Comparison of ENCODE assay signal across 11 cellular contexts in the genomic region with DNA sequence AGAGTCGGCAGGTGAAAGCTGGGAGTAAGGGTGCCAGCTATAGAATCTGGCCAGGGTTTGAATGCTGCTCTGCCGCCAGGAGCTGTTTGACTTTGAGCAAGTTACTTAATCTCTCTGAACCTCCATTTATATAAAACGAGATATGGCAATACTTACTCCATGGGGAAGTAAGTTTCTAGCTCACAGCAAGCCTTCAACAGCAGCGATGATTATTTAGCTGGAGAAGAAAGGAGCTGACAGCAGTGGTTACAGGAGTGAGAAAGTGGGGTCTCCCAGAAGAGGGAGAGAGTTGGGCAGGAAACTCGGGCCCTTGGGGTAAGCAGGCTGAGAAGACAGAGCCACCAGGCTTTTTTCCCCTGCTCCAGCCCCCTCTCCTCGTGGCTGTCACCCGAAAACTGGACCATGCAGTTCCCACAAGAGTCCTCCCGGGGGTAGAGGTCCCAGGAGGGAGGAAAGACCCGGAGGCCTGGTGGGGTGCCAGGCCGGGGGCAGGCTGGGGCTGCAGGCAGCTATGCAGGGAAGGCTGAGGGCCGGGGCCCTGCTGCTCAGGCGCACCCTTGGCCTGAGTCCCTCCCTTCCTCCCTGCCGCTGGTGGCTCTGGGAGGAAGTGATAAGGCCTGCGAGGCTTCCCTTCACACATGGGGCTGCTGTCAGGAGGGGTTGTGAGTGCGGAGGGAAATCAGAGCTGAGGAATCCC. TPM values are rescaled to one million over a fixed set of nuclear protein-coding genes. Genes with fewer than 3 reads are reported as not detected.
A peak's percentile ranks its signal among the peaks of the same experiment; 100 is the strongest.
DNase-seq lines count a peak whose midpoint lies in the region; ATAC-seq and TF ChIP-seq lines count a peak whose summit lies in the region.
"Had no signal": no experiment of that assay in that cellular context is flagged by ENCODE, and none has a peak within 500 bp of the region (broad histone marks: within the 10 kb centered on the region; RNA-seq: fewer than 3 reads in every experiment).

No MANE protein-coding gene starts in this region.

- no peaks in the 10 kb centered on the region for H3K27me3 Mint-ChIP-seq in activated CD4-positive, alpha-beta T cell treated with anti-CD3 and anti-CD28 coated beads, Interleukin-2, amount 10 ng/mL, durations not matched to agents 7 days and 5 days
- peaks cover 12% of the 10 kb centered on the region for H3K27me3 Mint-ChIP-seq in activated CD8-positive, alpha-beta T cell treated with anti-CD3 and anti-CD28 coated beads, Interleukin-2, amount 10 ng/mL, durations not matched to agents 7 days and 5 days (ENCODE audit: low read depth)

- no peak for TF ChIP-seq CTCF in testis (IDR thresholded peaks at IDR 0.05)

- H3K27ac Mint-ChIP-seq in activated CD4-positive, alpha-beta T cell treated with anti-CD3 and anti-CD28 coated beads, Interleukin-2, amount 10 ng/mL, durations not matched to agents 7 days and 5 days: peak overlapping the region; percentile 80
- peak overlapping the region; percentile 52 for H3K27ac Mint-ChIP-seq in activated CD8-positive, alpha-beta T cell treated with anti-CD3 and anti-CD28 coated beads, Interleukin-2, amount 10 ng/mL, durations not matched to agents 7 days and 5 days

- intact Hi-C loops in testis (cut with DNase I; ENCODE audit: low total_unique reads): no loop called here

- CTCF ChIA-PET in activated CD4-positive, alpha-beta T cell treated with anti-CD3 and anti-CD28 coated beads, Interleukin-2, amount 10 ng/mL, durations not matched to agents 7 days and 5 days (lab: Charles Lee): interaction anchor here (0.8 to 1.6 kb wide), 11 partner anchors 8 to 114 kb away, joined by 3 to 10 read pairs (median 4); no protein-coding TSS in a partner anchor
- CTCF ChIA-PET in activated CD8-positive, alpha-beta T cell treated with anti-CD3 and anti-CD28 coated beads, Interleukin-2, amount 10 ng/mL, durations not matched to agents 7 days and 5 days (lab: Charles Lee): interaction anchor here (0.7 to 1.7 kb wide), 11 partner anchors 8 to 118 kb away, joined by 3 to 22 read pairs (median 4); no protein-coding TSS in a partner anchor

- H3K4me3 ChIP-seq in testis: no peak overlapping the region

- peaks cover 17% of the 10 kb centered on the region for H3K36me3 Mint-ChIP-seq in activated CD4-positive, alpha-beta T cell treated with anti-CD3 and anti-CD28 coated beads, Interleukin-2, amount 10 ng/mL, durations not matched to agents 7 days and 5 days (ENCODE audit: low read depth)
- peaks cover 3% of the 10 kb centered on the region for H3K36me3 Mint-ChIP-seq in activated CD8-positive, alpha-beta T cell treated with anti-CD3 and anti-CD28 coated beads, Interleukin-2, amount 10 ng/mL, durations not matched to agents 7 days and 5 days (ENCODE audit: low read depth)

- no peaks in the 10 kb centered on the region for H3K9me3 ChIP-seq in testis
- H3K9me3 ChIP-seq: neutrophil had no signal

- H3K36me3 ChIP-seq in testis (ENCODE audit: low read depth, missing control alignments): no peaks in the 10 kb centered on the region
- H3K36me3 ChIP-seq: neutrophil had no signal

- no peaks in the 10 kb centered on the region for H3K27me3 ChIP-seq in testis

- peak overlapping the region; percentile 58 for H3K4me3 Mint-ChIP-seq in activated CD4-positive, alpha-beta T cell treated with anti-CD3 and anti-CD28 coated beads, Interleukin-2, amount 10 ng/mL, durations not matched to agents 7 days and 5 days
- H3K4me3 Mint-ChIP-seq in activated CD8-positive, alpha-beta T cell treated with anti-CD3 and anti-CD28 coated beads, Interleukin-2, amount 10 ng/mL, durations not matched to agents 7 days and 5 days: peak overlapping the region; percentile 27

- peak; percentile 51 for DNase-seq in activated CD4-positive, alpha-beta T cell treated with anti-CD3 and anti-CD28 coated beads, Interleukin-2, amount 10 ng/mL, durations not matched to agents 7 days and 5 days
- no peak for DNase-seq in activated CD4-positive, alpha-beta T cell treated with anti-CD3 and anti-CD28 coated beads for 1 hour
- peak; percentile 54 for DNase-seq in activated CD8-positive, alpha-beta T cell treated with anti-CD3 and anti-CD28 coated beads, Interleukin-2, amount 10 ng/mL, durations not matched to agents 7 days and 5 days
- DNase-seq in left lobe of liver (ENCODE audit: low spot score) (no peak), testis (peak; percentile 54), NCI-H2029 (lab: John Stamatoyannopoulos, UW) (no peak), medulla oblongata (ENCODE audit: extremely low spot score) (no peak)
- no peak for DNase-seq in effector CD4-positive, alpha-beta T cell
- DNase-seq: NCI-H2107 had no signal

- H3K27ac ChIP-seq in testis: no peak overlapping the region
- H3K27ac ChIP-seq: neutrophil, VCaP had no signal

- 56 to 58% methylated on average over 9 to 14 of the region's 15 CpGs for whole genome bisulfite sequencing in testis, 2 donors

- peaks cover 14% of the 10 kb centered on the region for H3K4me1 ChIP-seq in testis

- ATAC-seq in activated CD8-positive, alpha-beta T cell treated with anti-CD3 and anti-CD28 coated beads, Interleukin-2, amount 10 ng/mL, durations not matched to agents 7 days and 5 days: peak; percentile 80
- ATAC-seq in left lobe of liver: peak; percentile 64

- no peak for TF ChIP-seq POLR2A in testis (IDR thresholded peaks at IDR 0.05)

- H3K9me3 Mint-ChIP-seq in activated CD4-positive, alpha-beta T cell treated with anti-CD3 and anti-CD28 coated beads, Interleukin-2, amount 10 ng/mL, durations not matched to agents 7 days and 5 days: peaks cover 21% of the 10 kb centered on the region
- H3K9me3 Mint-ChIP-seq in activated CD8-positive, alpha-beta T cell treated with anti-CD3 and anti-CD28 coated beads, Interleukin-2, amount 10 ng/mL, durations not matched to agents 7 days and 5 days (ENCODE audit: insufficient read depth): peaks cover 13% of the 10 kb centered on the region

- POLR2A ChIA-PET in activated CD4-positive, alpha-beta T cell treated with anti-CD3 and anti-CD28 coated beads, Interleukin-2, amount 10 ng/mL, durations not matched to agents 7 days and 5 days (lab: Charles Lee): no interaction called here
- POLR2A ChIA-PET in activated CD8-positive, alpha-beta T cell treated with anti-CD3 and anti-CD28 coated beads, Interleukin-2, amount 10 ng/mL, durations not matched to agents 7 days and 5 days (lab: Charles Lee): interaction anchor here (0.7 to 1.2 kb wide), 2 partner anchors 14 to 87 kb away, joined by 3 read pairs; partner anchors contain the start of gene FASTK

- H3K4me1 Mint-ChIP-seq in activated CD4-positive, alpha-beta T cell treated with anti-CD3 and anti-CD28 coated beads, Interleukin-2, amount 10 ng/mL, durations not matched to agents 7 days and 5 days: peaks cover 46% of the 10 kb centered on the region
- H3K4me1 Mint-ChIP-seq in activated CD8-positive, alpha-beta T cell treated with anti-CD3 and anti-CD28 coated beads, Interleukin-2, amount 10 ng/mL, durations not matched to agents 7 days and 5 days (ENCODE audit: low read depth): peaks cover 29% of the 10 kb centered on the region

RNA-seq across cellular contexts. Expression of gene NOS3, which starts 3.5 kb away (rescaled TPM):
- total RNA-seq in activated CD4-positive, alpha-beta T cell treated with anti-CD3 and anti-CD28 coated beads, Interleukin-2, amount 10 ng/mL, durations not matched to agents 7 days and 5 days: 10 to 100 TPM; 21.6 to 22.3 TPM
- 10 to 100 TPM; 12.2 to 13.8 TPM for total RNA-seq in activated CD8-positive, alpha-beta T cell treated with anti-CD3 and anti-CD28 coated beads, Interleukin-2, amount 10 ng/mL, durations not matched to agents 7 days and 5 days
- total RNA-seq in left lobe of liver (8.7 TPM), testis (10 to 100 TPM; 25.0 to 36.6 TPM)
- polyA plus RNA-seq in testis (ENCODE audit: insufficient read depth, low read depth, low replicate concordance): 19.5 TPM

RNA-seq across cellular contexts. Expression of gene KCNH2, which starts 16.2 kb away (rescaled TPM):
- total RNA-seq in activated CD4-positive, alpha-beta T cell treated with anti-CD3 and anti-CD28 coated beads, Interleukin-2, amount 10 ng/mL, durations not matched to agents 7 days and 5 days: under 1 TPM; 0.27 to 0.30 TPM
- total RNA-seq in activated CD8-positive, alpha-beta T cell treated with anti-CD3 and anti-CD28 coated beads, Interleukin-2, amount 10 ng/mL, durations not matched to agents 7 days and 5 days: not detected
- total RNA-seq in left lobe of liver: 0.28 TPM
- total RNA-seq in testis: 100 to 1,000 TPM; 230 to 247 TPM
- polyA plus RNA-seq in testis (ENCODE audit: insufficient read depth, low read depth, low replicate concordance): 82.5 TPM

RNA-seq across cellular contexts. Expression of gene ATG9B, which starts 30.0 kb away (rescaled TPM):
- 10 to 100 TPM; 12.1 to 12.3 TPM for total RNA-seq in activated CD4-positive, alpha-beta T cell treated with anti-CD3 and anti-CD28 coated beads, Interleukin-2, amount 10 ng/mL, durations not matched to agents 7 days and 5 days
- total RNA-seq in activated CD8-positive, alpha-beta T cell treated with anti-CD3 and anti-CD28 coated beads, Interleukin-2, amount 10 ng/mL, durations not matched to agents 7 days and 5 days: 1 to 10 TPM; 6.8 to 7.4 TPM
- total RNA-seq in left lobe of liver (not detected), testis (10 to 100 TPM; 14.9 to 29.7 TPM)
- 24.8 TPM for polyA plus RNA-seq in testis (ENCODE audit: insufficient read depth, low read depth, low replicate concordance)

RNA-seq across cellular contexts. Expression of gene ABCB8, which starts 34.0 kb away (rescaled TPM):
- total RNA-seq in activated CD4-positive, alpha-beta T cell treated with anti-CD3 and anti-CD28 coated beads, Interleukin-2, amount 10 ng/mL, durations not matched to agents 7 days and 5 days: 10 to 100 TPM; 57.5 to 67.8 TPM
- total RNA-seq in activated CD8-positive, alpha-beta T cell treated with anti-CD3 and anti-CD28 coated beads, Interleukin-2, amount 10 ng/mL, durations not matched to agents 7 days and 5 days: 10 to 100 TPM; 48.0 to 49.5 TPM
- total RNA-seq in left lobe of liver: 29.1 TPM
- total RNA-seq in testis: 10 to 100 TPM; 59.6 to 76.8 TPM
- polyA plus RNA-seq in testis (ENCODE audit: insufficient read depth, low read depth, low replicate concordance): 34.9 TPM

RNA-seq across cellular contexts. Expression of gene ASIC3, which starts 54.0 kb away (rescaled TPM):
- total RNA-seq in activated CD4-positive, alpha-beta T cell treated with anti-CD3 and anti-CD28 coated beads, Interleukin-2, amount 10 ng/mL, durations not matched to agents 7 days and 5 days: 1 to 10 TPM; 6.0 to 8.3 TPM
- 1 to 10 TPM; 2.8 to 3.2 TPM for total RNA-seq in activated CD8-positive, alpha-beta T cell treated with anti-CD3 and anti-CD28 coated beads, Interleukin-2, amount 10 ng/mL, durations not matched to agents 7 days and 5 days
- total RNA-seq in left lobe of liver (2.2 TPM), testis (10 to 100 TPM; 27.5 to 37.9 TPM)
- 20.8 TPM for polyA plus RNA-seq in testis (ENCODE audit: insufficient read depth, low read depth, low replicate concordance)

Comparison
In these comparisons a context has a peak if more than half of its experiments do, and no peak if none do; other contexts are left out.
1. DNase-seq: peak in activated CD4-positive, alpha-beta T cell treated with anti-CD3 and anti-CD28 coated beads, Interleukin-2, amount 10 ng/mL, durations not matched to agents 7 days and 5 days (single experiment), activated CD8-positive, alpha-beta T cell treated with anti-CD3 and anti-CD28 coated beads, Interleukin-2, amount 10 ng/mL, durations not matched to agents 7 days and 5 days (single experiment) and testis (single experiment); none in activated CD4-positive, alpha-beta T cell treated with anti-CD3 and anti-CD28 coated beads for 1 hour (single experiment), left lobe of liver (single experiment), effector CD4-positive, alpha-beta T cell (single experiment), NCI-H2029 (single experiment) and medulla oblongata (single experiment).
2. RNA of gene KCNH2, which starts 16.2 kb away (total RNA-seq): 230 to 247 TPM in testis; 0.27 to 0.30 TPM in activated CD4-positive, alpha-beta T cell treated with anti-CD3 and anti-CD28 coated beads, Interleukin-2, amount 10 ng/mL, durations not matched to agents 7 days and 5 days, 0.28 TPM in left lobe of liver (single experiment) and not detected in activated CD8-positive, alpha-beta T cell treated with anti-CD3 and anti-CD28 coated beads, Interleukin-2, amount 10 ng/mL, durations not matched to agents 7 days and 5 days; every median in the first group is over 100 times any median in the second.